1 cellular context compared by ENCODE assay signal in the genomic region with DNA sequence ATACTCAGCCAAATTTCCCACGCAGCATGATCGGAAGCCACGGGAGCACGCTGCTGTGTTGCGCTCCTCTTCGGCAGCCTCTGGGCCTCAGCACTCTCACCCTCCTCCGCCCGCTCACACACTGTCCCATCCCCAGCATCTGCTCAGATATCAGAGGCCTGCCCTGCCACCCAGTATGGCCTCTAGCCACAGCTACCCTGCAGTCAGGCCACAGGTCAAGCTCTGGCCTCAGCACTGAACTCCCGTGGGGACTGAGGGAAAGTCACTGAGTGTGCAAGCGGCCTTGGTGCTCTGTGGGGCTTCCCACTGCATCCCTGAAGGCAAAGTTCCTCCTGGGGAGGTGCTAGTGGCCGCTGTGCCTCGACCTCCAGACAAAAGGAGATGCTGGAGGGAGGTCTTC.
TF ChIP-seq lines count a peak whose summit lies in the region.

No MANE protein-coding gene starts in this region.

TF ChIP-seq in K562, 482 proteins besides CTCF, POLR2A, EP300 and RAD21:
- TF ChIP-seq EZH2 (IDR thresholded peaks at IDR 0.05; ENCODE audit: borderline replicate concordance, low read depth, low read length) (no peak), KAT8 (IDR thresholded peaks at IDR 0.05; ENCODE audit: low read depth) (no peak), ZNF311 (CRISPR knock-in tag; IDR thresholded peaks at IDR 0.05) (no peak), NKRF (IDR thresholded peaks at IDR 0.05; ENCODE audit: borderline replicate concordance) (no peak), GABPB1 (CRISPR knock-in tag; IDR thresholded peaks at IDR 0.05) (no peak), POLR2AphosphoS2 (IDR thresholded peaks at IDR 0.05; ENCODE audit: low read length) (no peak), CEBPZ (IDR thresholded peaks at IDR 0.05; ENCODE audit: borderline replicate concordance, low read depth, low read length) (no peak), HDAC6 (IDR thresholded peaks at IDR 0.05; ENCODE audit: low read depth, low read length) (no peak), ZFX (CRISPR knock-in tag; IDR thresholded peaks at IDR 0.05) (no peak), MCM3 (IDR thresholded peaks at IDR 0.05) (no peak), ZFP36 (IDR thresholded peaks at IDR 0.05; ENCODE audit: low read depth, low read length, partially characterized antibody) (no peak), L3MBTL2 (IDR thresholded peaks at IDR 0.05) (no peak), SMAD3 (CRISPR knock-in tag; conservative IDR thresholded peaks at IDR 0.05) (no peak)
- TF ChIP-seq, protein P1, sequence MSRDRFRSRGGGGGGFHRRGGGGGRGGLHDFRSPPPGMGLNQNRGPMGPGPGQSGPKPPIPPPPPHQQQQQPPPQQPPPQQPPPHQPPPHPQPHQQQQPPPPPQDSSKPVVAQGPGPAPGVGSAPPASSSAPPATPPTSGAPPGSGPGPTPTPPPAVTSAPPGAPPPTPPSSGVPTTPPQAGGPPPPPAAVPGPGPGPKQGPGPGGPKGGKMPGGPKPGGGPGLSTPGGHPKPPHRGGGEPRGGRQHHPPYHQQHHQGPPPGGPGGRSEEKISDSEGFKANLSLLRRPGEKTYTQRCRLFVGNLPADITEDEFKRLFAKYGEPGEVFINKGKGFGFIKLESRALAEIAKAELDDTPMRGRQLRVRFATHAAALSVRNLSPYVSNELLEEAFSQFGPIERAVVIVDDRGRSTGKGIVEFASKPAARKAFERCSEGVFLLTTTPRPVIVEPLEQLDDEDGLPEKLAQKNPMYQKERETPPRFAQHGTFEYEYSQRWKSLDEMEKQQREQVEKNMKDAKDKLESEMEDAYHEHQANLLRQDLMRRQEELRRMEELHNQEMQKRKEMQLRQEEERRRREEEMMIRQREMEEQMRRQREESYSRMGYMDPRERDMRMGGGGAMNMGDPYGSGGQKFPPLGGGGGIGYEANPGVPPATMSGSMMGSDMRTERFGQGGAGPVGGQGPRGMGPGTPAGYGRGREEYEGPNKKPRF (IDR thresholded peaks at IDR 0.05; ENCODE audit: low read depth, low read length): no peak
